8 cellular contexts compared by ENCODE assay signal in genomic region chrX:56233682-56234081, GRCh38. TPM values are rescaled to one million over a fixed set of nuclear protein-coding genes. Genes with fewer than 3 reads are reported as not detected.
DNase-seq lines count a peak whose midpoint lies in the region; ATAC-seq lines count a peak whose summit lies in the region.

No MANE protein-coding gene starts in this region.

- H3K9me3 ChIP-seq in right cardiac atrium (ENCODE audit: control insufficient read depth, low read length) (no peaks in the 10 kb centered on the region), skeletal muscle satellite cell (replicated peaks; ENCODE audit: low read length) (no peaks in the 10 kb centered on the region)

- H3K4me1 Mint-ChIP-seq in activated CD8-positive, alpha-beta memory T cell treated with anti-CD3 and anti-CD28 coated beads, Interleukin-2, amount 10 ng/mL, durations not matched to agents 7 days and 5 days, result peaks cover 6% of the 10 kb centered on the region
- peaks cover 49% of the 10 kb centered on the region for H3K4me1 Mint-ChIP-seq in activated naive CD4-positive, alpha-beta T cell treated with anti-CD3 and anti-CD28 coated beads, Interleukin-2, amount 10 ng/mL, durations not matched to agents 7 days and 5 days

- DNase-seq in activated CD8-positive, alpha-beta memory T cell treated with anti-CD3 and anti-CD28 coated beads, Interleukin-2, amount 10 ng/mL, durations not matched to agents 7 days and 5 days, result peak; percentile 37
- no peak for DNase-seq in activated CD8-positive, alpha-beta memory T cell treated with anti-CD3 and anti-CD28 coated beads, Interleukin-2, amount 50 U/mL, for 4 hours
- peak; percentile 36 for DNase-seq in activated naive CD4-positive, alpha-beta T cell treated with anti-CD3 and anti-CD28 coated beads, Interleukin-2, amount 10 ng/mL, durations not matched to agents 7 days and 5 days
- DNase-seq in right cardiac atrium, result peak; percentile 61 to 84 (median 75)
- DNase-seq in NCI-H345 treated with DMSO at 0.1 percent for 48 hours (lab: John Stamatoyannopoulos, UW; ENCODE audit: unreplicated experiment), result no peak
- DNase-seq in COR-L47 (lab: John Stamatoyannopoulos, UW), result no peak

- H3K4me3 ChIP-seq in right cardiac atrium (ENCODE audit: low read length) (peak overlapping the region; percentile 96), skeletal muscle satellite cell (ENCODE audit: low read length) (peak overlapping the region; percentile 70)

- H3K36me3 Mint-ChIP-seq in activated CD8-positive, alpha-beta memory T cell treated with anti-CD3 and anti-CD28 coated beads, Interleukin-2, amount 10 ng/mL, durations not matched to agents 7 days and 5 days, result peaks cover 2% of the 10 kb centered on the region
- H3K36me3 Mint-ChIP-seq in activated naive CD4-positive, alpha-beta T cell treated with anti-CD3 and anti-CD28 coated beads, Interleukin-2, amount 10 ng/mL, durations not matched to agents 7 days and 5 days, result no peaks in the 10 kb centered on the region

- H3K9me3 Mint-ChIP-seq in activated CD8-positive, alpha-beta memory T cell treated with anti-CD3 and anti-CD28 coated beads, Interleukin-2, amount 10 ng/mL, durations not matched to agents 7 days and 5 days (ENCODE audit: low read depth), result no peaks in the 10 kb centered on the region
- H3K9me3 Mint-ChIP-seq in activated naive CD4-positive, alpha-beta T cell treated with anti-CD3 and anti-CD28 coated beads, Interleukin-2, amount 10 ng/mL, durations not matched to agents 7 days and 5 days, result no peaks in the 10 kb centered on the region

- intact Hi-C loops in right cardiac atrium (cut with DNase I), result no loop called here

- ATAC-seq in activated CD8-positive, alpha-beta memory T cell treated with anti-CD3 and anti-CD28 coated beads, Interleukin-2, amount 10 ng/mL, durations not matched to agents 7 days and 5 days, result peak; percentile 39
- ATAC-seq in HG02943 (IDR thresholded peaks at IDR 0.05; ENCODE audit: low read depth, unreplicated experiment) (peak; percentile 84), right cardiac atrium (peak; percentile 90 to 93)

- H3K36me3 ChIP-seq in skeletal muscle satellite cell (ENCODE audit: insufficient read depth, low read length), result no peaks in the 10 kb centered on the region

- CTCF ChIA-PET in activated CD8-positive, alpha-beta memory T cell treated with anti-CD3 and anti-CD28 coated beads, Interleukin-2, amount 10 ng/mL, durations not matched to agents 7 days and 5 days (lab: Charles Lee), result interaction anchor here (1.1 to 3.2 kb wide), 2 partner anchors 15 to 493 kb away, joined by 3 to 15 read pairs; no protein-coding TSS in a partner anchor
- CTCF ChIA-PET in activated naive CD4-positive, alpha-beta T cell treated with anti-CD3 and anti-CD28 coated beads, Interleukin-2, amount 10 ng/mL, durations not matched to agents 7 days and 5 days (lab: Charles Lee), result interaction anchor here (1.2 to 2.4 kb wide), 3 partner anchors 10 to 15 kb away, joined by 5 to 14 read pairs (median 6); no protein-coding TSS in a partner anchor

- H3K27me3 ChIP-seq in right cardiac atrium (ENCODE audit: control insufficient read depth, insufficient read depth) (no peaks in the 10 kb centered on the region), skeletal muscle satellite cell (ENCODE audit: control insufficient read depth, insufficient read depth, low read length) (peaks cover 20% of the 10 kb centered on the region)

- H3K4me1 ChIP-seq in right cardiac atrium (ENCODE audit: control insufficient read depth, insufficient read depth, low read length) (no peaks in the 10 kb centered on the region), skeletal muscle satellite cell (ENCODE audit: control insufficient read depth, insufficient read depth, low read length) (no peaks in the 10 kb centered on the region)

- H3K27ac Mint-ChIP-seq in activated CD8-positive, alpha-beta memory T cell treated with anti-CD3 and anti-CD28 coated beads, Interleukin-2, amount 10 ng/mL, durations not matched to agents 7 days and 5 days, result no peak overlapping the region
- H3K27ac Mint-ChIP-seq in activated naive CD4-positive, alpha-beta T cell treated with anti-CD3 and anti-CD28 coated beads, Interleukin-2, amount 10 ng/mL, durations not matched to agents 7 days and 5 days, result no peak overlapping the region

- peak overlapping the region; percentile 89 for H3K4me2 ChIP-seq in skeletal muscle satellite cell (ENCODE audit: low read length)

- H3K4me3 Mint-ChIP-seq in activated CD8-positive, alpha-beta memory T cell treated with anti-CD3 and anti-CD28 coated beads, Interleukin-2, amount 10 ng/mL, durations not matched to agents 7 days and 5 days, result peak overlapping the region; percentile 70
- H3K4me3 Mint-ChIP-seq in activated naive CD4-positive, alpha-beta T cell treated with anti-CD3 and anti-CD28 coated beads, Interleukin-2, amount 10 ng/mL, durations not matched to agents 7 days and 5 days, result peak overlapping the region; percentile 78

- WGBS in right cardiac atrium, result 5% methylated on average over 8 of the region's 8 CpGs

- H3K9ac ChIP-seq in skeletal muscle satellite cell (ENCODE audit: low read depth, low read length), result peak overlapping the region; percentile 30

- peaks cover 6% of the 10 kb centered on the region for H3K27me3 Mint-ChIP-seq in activated CD8-positive, alpha-beta memory T cell treated with anti-CD3 and anti-CD28 coated beads, Interleukin-2, amount 10 ng/mL, durations not matched to agents 7 days and 5 days
- peaks cover 29% of the 10 kb centered on the region for H3K27me3 Mint-ChIP-seq in activated naive CD4-positive, alpha-beta T cell treated with anti-CD3 and anti-CD28 coated beads, Interleukin-2, amount 10 ng/mL, durations not matched to agents 7 days and 5 days

- peak overlapping the region; percentile 80 for H3K27ac ChIP-seq in right cardiac atrium (ENCODE audit: low read length)

RNA-seq across cellular contexts. Expression of gene KLF8, which starts 1.5 kb away (rescaled TPM):
- total RNA-seq in activated CD8-positive, alpha-beta memory T cell treated with anti-CD3 and anti-CD28 coated beads, Interleukin-2, amount 10 ng/mL, durations not matched to agents 7 days and 5 days, result 1 to 10 TPM; 2.5 to 3.4 TPM
- total RNA-seq in right cardiac atrium, result 1 to 10 TPM; 6.2 to 7.8 (median 7.2) TPM
- 5.2 TPM for polyA plus RNA-seq in right cardiac atrium
- 1.5 and 2.6 TPM in 2 replicates for total RNA-seq in skeletal muscle satellite cell (2012; rRNA removed)

Comparison
In these comparisons a context has a peak if more than half of its experiments do, and no peak if none do; other contexts are left out.
1. DNase-seq: peak in activated CD8-positive, alpha-beta memory T cell treated with anti-CD3 and anti-CD28 coated beads, Interleukin-2, amount 10 ng/mL, durations not matched to agents 7 days and 5 days (single experiment), activated naive CD4-positive, alpha-beta T cell treated with anti-CD3 and anti-CD28 coated beads, Interleukin-2, amount 10 ng/mL, durations not matched to agents 7 days and 5 days (single experiment) and right cardiac atrium (3 of 3); none in activated CD8-positive, alpha-beta memory T cell treated with anti-CD3 and anti-CD28 coated beads, Interleukin-2, amount 50 U/mL, for 4 hours (single experiment), NCI-H345 treated with DMSO at 0.1 percent for 48 hours (single experiment) and COR-L47 (single experiment).
2. ATAC-seq: peak in every context shown above with its lines; median percentile 92 in right cardiac atrium; 84 in HG02943; 39 in activated CD8-positive, alpha-beta memory T cell treated with anti-CD3 and anti-CD28 coated beads, Interleukin-2, amount 10 ng/mL, durations not matched to agents 7 days and 5 days.